Comparison of ENCODE assay signal across 15 cellular contexts in genomic region chr10:52119507-52119906, GRCh38.
A peak's percentile ranks its signal among the peaks of the same experiment; 100 is the strongest.
DNase-seq lines count a peak whose midpoint lies in the region; ATAC-seq, FAIRE-seq and TF ChIP-seq lines count a peak whose summit lies in the region.
"Had no signal": no experiment of that assay in that cellular context is flagged by ENCODE, and none has a peak within 500 bp of the region (broad histone marks: within the 10 kb centered on the region; RNA-seq: fewer than 3 reads in every experiment).

No MANE protein-coding gene starts in this region.

- TF ChIP-seq CTCF in bronchial epithelial cell (IDR thresholded peaks at IDR 0.05; ENCODE audit: insufficient read depth, low read length, severe bottlenecking) (no peak), foreskin keratinocyte (conservative IDR thresholded peaks at IDR 0.05) (no peak), type B pancreatic cell (conservative IDR thresholded peaks at IDR 0.05) (no peak), nephron progenitor cell (IDR thresholded peaks at IDR 0.05) (no peak)

- H3K4me3 Mint-ChIP-seq in type B pancreatic cell (peak overlapping the region; percentile 5), nephron progenitor cell (no peak overlapping the region)
- H3K4me3 Mint-ChIP-seq: CD4-positive, alpha-beta memory T cell; GM23338; HFFc6 had no signal

- no peaks in the 10 kb centered on the region for H3K36me3 ChIP-seq in bronchial epithelial cell (ENCODE audit: control insufficient read depth, insufficient read depth, low read length)
- H3K36me3 ChIP-seq: HAP-1 had no signal

- H3K4me1 Mint-ChIP-seq in type B pancreatic cell (ENCODE audit: unreplicated experiment) (no peaks in the 10 kb centered on the region), nephron progenitor cell (peaks cover 4% of the 10 kb centered on the region)
- H3K4me1 Mint-ChIP-seq: CD4-positive, alpha-beta memory T cell had no signal

- peak overlapping the region; percentile 61 for H3K27ac Mint-ChIP-seq in type B pancreatic cell
- no peak overlapping the region for H3K27ac Mint-ChIP-seq in nephron progenitor cell
- H3K27ac Mint-ChIP-seq: CD4-positive, alpha-beta memory T cell; GM23338; HFFc6 had no signal

- H3K27me3 Mint-ChIP-seq in type B pancreatic cell: no peaks in the 10 kb centered on the region
- no peaks in the 10 kb centered on the region for H3K27me3 Mint-ChIP-seq in nephron progenitor cell (ENCODE audit: low read depth, poor library complexity)
- H3K27me3 Mint-ChIP-seq: CD4-positive, alpha-beta memory T cell had no signal

- H3K27ac ChIP-seq in foreskin keratinocyte: no peak overlapping the region

- ATAC-seq in foreskin keratinocyte: peak; percentile 55
- ATAC-seq: GM23338 had no signal

- peaks cover 6% of the 10 kb centered on the region for H3K4me1 ChIP-seq in foreskin keratinocyte
- H3K4me1 ChIP-seq: HAP-1 had no signal

- DNase-seq in bronchial epithelial cell (ENCODE audit: low read depth) (peak; percentile 57), foreskin keratinocyte (peak; percentile 39 to 72), type B pancreatic cell (ENCODE audit: extremely low spot score, unreplicated experiment) (no peak), nephron progenitor cell (no peak), pons (ENCODE audit: low spot score) (no peak), NCI-H524 treated with DMSO at 0.1 percent for 48 hours (lab: John Stamatoyannopoulos, UW) (no peak)
- DNase-seq: C1 segment of cervical spinal cord; Caco-2; CD4-positive, alpha-beta memory T cell; DMS153; DND-41; HFFc6 had no signal

- H3K9me3 Mint-ChIP-seq in type B pancreatic cell (peaks cover 5% of the 10 kb centered on the region), nephron progenitor cell (no peaks in the 10 kb centered on the region)
- H3K9me3 Mint-ChIP-seq: CD4-positive, alpha-beta memory T cell; GM23338; HFFc6 had no signal

- H3K27me3 ChIP-seq in bronchial epithelial cell (ENCODE audit: control insufficient read depth, insufficient read depth, low read length) (no peaks in the 10 kb centered on the region), foreskin keratinocyte (no peaks in the 10 kb centered on the region)

- H3K36me3 Mint-ChIP-seq in type B pancreatic cell: no peaks in the 10 kb centered on the region
- H3K36me3 Mint-ChIP-seq in nephron progenitor cell (ENCODE audit: low read depth): no peaks in the 10 kb centered on the region
- H3K36me3 Mint-ChIP-seq: CD4-positive, alpha-beta memory T cell had no signal

- FAIRE-seq in bronchial epithelial cell (lab: Jason Lieb, UNC): no peak
- FAIRE-seq: GM19239 had no signal

- no peak overlapping the region for H3K4me3 ChIP-seq in bronchial epithelial cell (ENCODE audit: low read depth, low read length)
- H3K4me3 ChIP-seq: GM23338, HAP-1 had no signal

Comparison
In these comparisons a context has a peak if more than half of its experiments do, and no peak if none do; other contexts are left out.
1. DNase-seq: peak in bronchial epithelial cell (single experiment) and foreskin keratinocyte (2 of 2); none in type B pancreatic cell (single experiment), nephron progenitor cell (single experiment), pons (single experiment) and NCI-H524 treated with DMSO at 0.1 percent for 48 hours (single experiment).